ENCODE assay signal across 1 cellular context in the genomic region with DNA sequence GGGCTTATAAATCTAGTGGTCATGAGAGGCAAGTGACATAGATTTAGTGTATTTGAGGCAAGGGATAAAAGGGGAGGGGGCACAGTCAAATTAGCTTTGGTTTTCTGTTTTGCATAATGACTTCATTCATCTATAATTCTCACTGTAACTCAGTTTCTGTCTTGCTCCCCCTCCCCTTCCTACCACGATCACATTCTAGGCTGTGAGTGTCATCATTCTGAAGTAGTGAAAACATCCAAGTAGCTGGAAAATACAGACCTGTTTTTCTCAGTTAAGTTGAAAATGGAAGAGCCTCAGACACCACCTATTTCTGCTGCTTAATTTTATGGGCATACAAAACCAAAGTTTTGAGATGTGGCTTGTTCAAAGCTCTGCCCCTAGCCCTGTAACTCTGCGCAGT.
TF ChIP-seq lines count a peak whose summit lies in the region.

No MANE protein-coding gene starts in this region.

TF ChIP-seq in SK-N-SH treated with all-trans-retinoic acid at 6 μM for 48 hours, 23 proteins besides CTCF, POLR2A, EP300 and RAD21 (continued from another document):
- TF ChIP-seq, protein P1, sequence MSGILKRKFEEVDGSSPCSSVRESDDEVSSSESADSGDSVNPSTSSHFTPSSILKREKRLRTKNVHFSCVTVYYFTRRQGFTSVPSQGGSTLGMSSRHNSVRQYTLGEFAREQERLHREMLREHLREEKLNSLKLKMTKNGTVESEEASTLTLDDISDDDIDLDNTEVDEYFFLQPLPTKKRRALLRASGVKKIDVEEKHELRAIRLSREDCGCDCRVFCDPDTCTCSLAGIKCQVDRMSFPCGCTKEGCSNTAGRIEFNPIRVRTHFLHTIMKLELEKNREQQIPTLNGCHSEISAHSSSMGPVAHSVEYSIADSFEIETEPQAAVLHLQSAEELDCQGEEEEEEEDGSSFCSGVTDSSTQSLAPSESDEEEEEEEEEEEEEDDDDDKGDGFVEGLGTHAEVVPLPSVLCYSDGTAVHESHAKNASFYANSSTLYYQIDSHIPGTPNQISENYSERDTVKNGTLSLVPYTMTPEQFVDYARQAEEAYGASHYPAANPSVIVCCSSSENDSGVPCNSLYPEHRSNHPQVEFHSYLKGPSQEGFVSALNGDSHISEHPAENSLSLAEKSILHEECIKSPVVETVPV (CRISPR knock-in tag; IDR thresholded peaks at IDR 0.05) = no peak
- TF ChIP-seq, protein P2, sequence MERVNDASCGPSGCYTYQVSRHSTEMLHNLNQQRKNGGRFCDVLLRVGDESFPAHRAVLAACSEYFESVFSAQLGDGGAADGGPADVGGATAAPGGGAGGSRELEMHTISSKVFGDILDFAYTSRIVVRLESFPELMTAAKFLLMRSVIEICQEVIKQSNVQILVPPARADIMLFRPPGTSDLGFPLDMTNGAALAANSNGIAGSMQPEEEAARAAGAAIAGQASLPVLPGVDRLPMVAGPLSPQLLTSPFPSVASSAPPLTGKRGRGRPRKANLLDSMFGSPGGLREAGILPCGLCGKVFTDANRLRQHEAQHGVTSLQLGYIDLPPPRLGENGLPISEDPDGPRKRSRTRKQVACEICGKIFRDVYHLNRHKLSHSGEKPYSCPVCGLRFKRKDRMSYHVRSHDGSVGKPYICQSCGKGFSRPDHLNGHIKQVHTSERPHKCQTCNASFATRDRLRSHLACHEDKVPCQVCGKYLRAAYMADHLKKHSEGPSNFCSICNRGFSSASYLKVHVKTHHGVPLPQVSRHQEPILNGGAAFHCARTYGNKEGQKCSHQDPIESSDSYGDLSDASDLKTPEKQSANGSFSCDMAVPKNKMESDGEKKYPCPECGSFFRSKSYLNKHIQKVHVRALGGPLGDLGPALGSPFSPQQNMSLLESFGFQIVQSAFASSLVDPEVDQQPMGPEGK (CRISPR knock-in tag; IDR thresholded peaks at IDR 0.05; ENCODE audit: borderline replicate concordance) = no peak
- TF ChIP-seq GLIS3 (CRISPR knock-in tag; IDR thresholded peaks at IDR 0.05) (no peak), ZC3H10 (CRISPR knock-in tag; IDR thresholded peaks at IDR 0.05) (no peak), BACH2 (CRISPR knock-in tag; IDR thresholded peaks at IDR 0.05; ENCODE audit: borderline replicate concordance) (no peak), ESRRG (CRISPR knock-in tag; IDR thresholded peaks at IDR 0.05) (no peak), ZFP30 (CRISPR knock-in tag; IDR thresholded peaks at IDR 0.05) (no peak)
TF ChIP-seq in SK-N-SH treated with all-trans-retinoic acid at 6 μM for 48 hours: peak in this region for 0.
